In the genomic region with DNA sequence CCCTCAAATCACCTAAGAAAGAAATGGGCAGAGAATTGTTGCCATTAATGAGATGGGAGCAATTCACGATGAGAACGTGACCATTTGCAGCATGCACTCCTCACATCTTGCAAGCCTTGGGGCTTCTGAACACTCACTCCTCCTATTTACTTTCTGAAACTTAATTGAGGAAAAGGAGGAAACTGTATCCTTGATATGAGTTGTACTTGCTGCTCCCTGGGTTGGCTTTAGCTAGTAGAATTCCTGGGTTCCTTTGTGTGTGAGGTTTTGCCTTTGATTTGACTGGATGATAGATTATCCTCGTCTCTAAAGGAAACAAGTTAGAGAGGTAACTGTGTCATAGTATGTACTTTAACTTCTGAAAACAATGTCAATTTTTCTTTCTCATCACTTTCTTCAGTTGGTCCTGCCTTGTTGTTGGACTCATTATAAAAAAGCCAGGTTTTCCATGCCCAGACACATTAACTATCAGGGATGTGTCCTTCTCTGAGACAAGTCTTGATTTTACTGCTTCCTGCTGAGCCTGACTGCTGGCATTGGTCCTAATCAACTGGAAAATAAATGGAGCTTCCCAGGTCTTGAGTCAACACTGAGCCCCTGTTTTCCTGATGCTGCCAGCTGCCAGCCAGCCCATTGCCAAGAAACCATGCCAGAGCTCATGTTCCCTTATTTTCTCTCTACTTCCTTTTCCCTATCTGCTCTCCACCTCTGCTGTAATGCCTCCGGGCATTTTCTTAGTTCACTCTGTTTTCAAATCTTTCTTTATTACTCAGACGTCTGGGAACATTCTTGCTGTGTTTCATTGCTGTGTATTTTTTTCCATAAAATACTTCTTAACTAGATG, we compare ENCODE assay signal across 9 cellular contexts.
DNase-seq lines count a peak whose midpoint lies in the region; ATAC-seq and TF ChIP-seq lines count a peak whose summit lies in the region.
"Had no signal": no experiment of that assay in that cellular context is flagged by ENCODE, and none has a peak within 500 bp of the region (broad histone marks: within the 10 kb centered on the region; RNA-seq: fewer than 3 reads in every experiment).

No MANE protein-coding gene starts in this region.

- no peak overlapping the region for H3K4me3 ChIP-seq in AG09309 (ENCODE audit: control insufficient read depth, low read depth, low read length)

- DNase-seq in AG09309 (ENCODE audit: low read depth) (peak; percentile 79), NCI-H1105 (lab: John Stamatoyannopoulos, UW) (peak; percentile 84), amniotic stem cell (lab: John Stamatoyannopoulos, UW) (peak; percentile 68), kidney glomerular epithelial cell (lab: John Stamatoyannopoulos, UW) (peak; percentile 12), NCI-H526 treated with DMSO at 0.1 percent for 48 hours (lab: John Stamatoyannopoulos, UW) (no peak), midbrain (lab: John Stamatoyannopoulos, UW) (no peak)
- DNase-seq: CD4-positive, CD25-positive, alpha-beta regulatory T cell had no signal

- TF ChIP-seq CTCF in AG09309 (IDR thresholded peaks at IDR 0.05; ENCODE audit: control insufficient read depth, insufficient read depth, low read depth, low read length, missing control alignments): no peak

- no peak for ATAC-seq in HG02973 (IDR thresholded peaks at IDR 0.05; ENCODE audit: unreplicated experiment)
- no peak for ATAC-seq in GM18511 (IDR thresholded peaks at IDR 0.05; ENCODE audit: unreplicated experiment)

Comparison
In these comparisons a context has a peak if more than half of its experiments do, and no peak if none do; other contexts are left out.
1. DNase-seq: peak in AG09309 (single experiment), NCI-H1105 (single experiment), amniotic stem cell (single experiment) and kidney glomerular epithelial cell (single experiment); none in NCI-H526 treated with DMSO at 0.1 percent for 48 hours (single experiment) and midbrain (single experiment).